ENCODE assay signal across 3 cellular contexts in genomic region chr19:34642241-34642640, GRCh38.
"Had no signal": no experiment of that assay in that cellular context is flagged by ENCODE, and none has a peak within 500 bp of the region (broad histone marks: within the 10 kb centered on the region; RNA-seq: fewer than 3 reads in every experiment).

No MANE protein-coding gene starts in this region.

- DNase-seq: GDM1, GF-D8 had no signal

- H3K4me3 ChIP-seq: GM12878 had no signal

- ATAC-seq: GM12878 had no signal
